In genomic region chr14:51922624-51923023, GRCh38 we compare ENCODE assay signal across 11 cellular contexts.
DNase-seq lines count a peak whose midpoint lies in the region; ATAC-seq and TF ChIP-seq lines count a peak whose summit lies in the region.
"Had no signal": no experiment of that assay in that cellular context is flagged by ENCODE, and none has a peak within 500 bp of the region (broad histone marks: within the 10 kb centered on the region; RNA-seq: fewer than 3 reads in every experiment).

No MANE protein-coding gene starts in this region.

- H4K20me1 ChIP-seq in mammary epithelial cell (ENCODE audit: insufficient read depth, low read length) (no peaks in the 10 kb centered on the region), hepatocyte (ENCODE audit: insufficient read depth, poor library complexity, severe bottlenecking) (no peaks in the 10 kb centered on the region)

- in situ Hi-C loops in mammary epithelial cell (cut with MboI; ENCODE audit: low sequenced_read_pairs in 2 of 2) = no loop called here

- POLR2A ChIA-PET in CD8-positive, alpha-beta memory T cell (lab: Charles Lee) = no interaction called here

- peaks cover 59 to 86% (median 77%) of the 10 kb centered on the region in 3 donors for H3K4me1 Mint-ChIP-seq in CD8-positive, alpha-beta memory T cell

- dilution Hi-C loops in mammary epithelial cell (cut with HindIII; ENCODE audit: low sequenced_read_pairs) = no loop called here

- H3K4me3 ChIP-seq in CD8-positive, alpha-beta memory T cell (ENCODE audit: low read length) = no peak overlapping the region
- H3K4me3 ChIP-seq in mammary epithelial cell (replicated peaks in 1 of 3; ENCODE audit: insufficient read depth in 1 of 3, low read depth in 2 of 3, low read length in 3 of 3) = no peak overlapping the region
- H3K4me3 ChIP-seq in hepatocyte = no peak overlapping the region
- H3K4me3 ChIP-seq in rectal smooth muscle tissue (ENCODE audit: low read length) = no peak overlapping the region
- H3K4me3 ChIP-seq in WERI-Rb-1 (ENCODE audit: low read depth, low read length) = no peak overlapping the region

- H3K4me2 ChIP-seq in mammary epithelial cell (ENCODE audit: insufficient read depth, low read depth, low read length) (no peak overlapping the region), hepatocyte (peak overlapping the region; percentile 35)

- H3K27ac Mint-ChIP-seq in CD8-positive, alpha-beta memory T cell = peak overlapping the region; percentile 36 to 88 (median 56)

- peak overlapping the region; percentile 7 for H2AFZ ChIP-seq in mammary epithelial cell (ENCODE audit: low read depth, low read length)
- no peak overlapping the region for H2AFZ ChIP-seq in hepatocyte

- intact Hi-C loops in mammary epithelial cell (cut with micrococcal nuclease) = no loop called here

- no peak overlapping the region for H3K9ac ChIP-seq in mammary epithelial cell (ENCODE audit: insufficient read depth, low read length)
- H3K9ac ChIP-seq in rectal smooth muscle tissue (ENCODE audit: low read length) = no peak overlapping the region

- H3K27me3 Mint-ChIP-seq in CD8-positive, alpha-beta memory T cell = no peaks in the 10 kb centered on the region

- no peaks in the 10 kb centered on the region for H3K9me2 ChIP-seq in hepatocyte (replicated peaks; ENCODE audit: insufficient read depth)

- no peaks in the 10 kb centered on the region for H3K9me3 ChIP-seq in CD8-positive, alpha-beta memory T cell (ENCODE audit: low read length)
- H3K9me3 ChIP-seq in mammary epithelial cell (replicated peaks; ENCODE audit: insufficient read depth, low read length) (no peaks in the 10 kb centered on the region), hepatocyte (ENCODE audit: low read depth) (no peaks in the 10 kb centered on the region), WERI-Rb-1 (ENCODE audit: severe bottlenecking) (no peaks in the 10 kb centered on the region)

- no peak for TF ChIP-seq CTCF in mammary epithelial cell (conservative IDR thresholded peaks at IDR 0.05 in 1 of 2, IDR thresholded peaks at IDR 0.05 in 1 of 2; ENCODE audit: extremely low read depth in 1 of 2, insufficient read depth in 1 of 2, low read depth in 1 of 2, low read length in 2 of 2)
- no peak for TF ChIP-seq CTCF in hepatocyte (IDR thresholded peaks at IDR 0.05; ENCODE audit: poor library complexity)
- no peak for TF ChIP-seq CTCF in WERI-Rb-1 (IDR thresholded peaks at IDR 0.05; ENCODE audit: low read depth, low read length)

- peak overlapping the region in 1 of 7 donors; percentile 79 for H3K4me3 Mint-ChIP-seq in CD8-positive, alpha-beta memory T cell
- H3K4me3 Mint-ChIP-seq: T-helper 1 cell treated with Interleukin-12 subunit alpha and Interleukin-12 subunit beta and Interleukin-4 antibody, amounts not matched to agents 30 μg/mL and 1 μg/mL, for 36 hours had no signal

- ATAC-seq in HG03097 (IDR thresholded peaks at IDR 0.05; ENCODE audit: low FRiP score, unreplicated experiment) = no peak

- WGBS in mammary epithelial cell (ENCODE audit: low coverage, missing lambda C conversion rate) = 8% methylated on average over 6 of the region's 6 CpGs
- 57% methylated on average over 6 of the region's 6 CpGs for WGBS in hepatocyte (ENCODE audit: low lambda C conversion rate, missing lambda C conversion rate)

- H3K36me3 ChIP-seq in CD8-positive, alpha-beta memory T cell (ENCODE audit: insufficient read depth, low read length) = peaks cover 4% of the 10 kb centered on the region
- no peaks in the 10 kb centered on the region for H3K36me3 ChIP-seq in mammary epithelial cell (ENCODE audit: insufficient read depth, low read length)
- no peaks in the 10 kb centered on the region for H3K36me3 ChIP-seq in hepatocyte (replicated peaks; ENCODE audit: insufficient read depth, low read depth)
- H3K36me3 ChIP-seq in rectal smooth muscle tissue (ENCODE audit: control insufficient read depth, insufficient read depth, low read length) = no peaks in the 10 kb centered on the region
- no peaks in the 10 kb centered on the region for H3K36me3 ChIP-seq in WERI-Rb-1

- CTCF ChIA-PET in CD8-positive, alpha-beta memory T cell (lab: Charles Lee) = no interaction called here
- CTCF ChIA-PET in mammary epithelial cell (lab: Charles Lee; ENCODE audit: low non-redundant PET) = no interaction called here

- H3K79me2 ChIP-seq in mammary epithelial cell (ENCODE audit: insufficient read depth, low read length) (no peaks in the 10 kb centered on the region), hepatocyte (no peaks in the 10 kb centered on the region)

- H3K4me1 ChIP-seq in CD8-positive, alpha-beta memory T cell (ENCODE audit: insufficient read depth, low read length) = peaks cover 43% of the 10 kb centered on the region
- H3K4me1 ChIP-seq in mammary epithelial cell (ENCODE audit: insufficient read depth, low read length) (no peaks in the 10 kb centered on the region), hepatocyte (ENCODE audit: insufficient read depth) (no peaks in the 10 kb centered on the region), rectal smooth muscle tissue (ENCODE audit: control insufficient read depth, insufficient read depth, low read length) (peaks cover 2% of the 10 kb centered on the region)

- no peaks in the 10 kb centered on the region for H3K27me3 ChIP-seq in CD8-positive, alpha-beta memory T cell (ENCODE audit: insufficient read depth, low read length, poor library complexity, severe bottlenecking)
- H3K27me3 ChIP-seq in mammary epithelial cell (ENCODE audit: insufficient read depth, low read length) = no peaks in the 10 kb centered on the region
- H3K27me3 ChIP-seq in hepatocyte = no peaks in the 10 kb centered on the region
- H3K27me3 ChIP-seq in rectal smooth muscle tissue (ENCODE audit: control insufficient read depth, insufficient read depth, low read length) = no peaks in the 10 kb centered on the region
- no peaks in the 10 kb centered on the region for H3K27me3 ChIP-seq in WERI-Rb-1 (ENCODE audit: insufficient read depth, low read depth, severe bottlenecking)

- no peaks in the 10 kb centered on the region for H3K9me3 Mint-ChIP-seq in CD8-positive, alpha-beta memory T cell
- H3K9me3 Mint-ChIP-seq: T-helper 1 cell treated with Interleukin-12 subunit alpha and Interleukin-12 subunit beta and Interleukin-4 antibody, amounts not matched to agents 30 μg/mL and 1 μg/mL, for 36 hours had no signal

- no peak overlapping the region for H3K27ac ChIP-seq in CD8-positive, alpha-beta memory T cell (ENCODE audit: low read depth, low read length)
- H3K27ac ChIP-seq in mammary epithelial cell (ENCODE audit: insufficient read depth, low read depth, low read length) = no peak overlapping the region
- H3K27ac ChIP-seq in hepatocyte = peak overlapping the region; percentile 50
- H3K27ac ChIP-seq in rectal smooth muscle tissue (ENCODE audit: low read depth, low read length) = peak overlapping the region; percentile 78
- no peak overlapping the region for H3K27ac ChIP-seq in WERI-Rb-1

- no peak for DNase-seq in CD8-positive, alpha-beta memory T cell
- peak; percentile 6 for DNase-seq in mammary epithelial cell
- DNase-seq in hepatocyte (ENCODE audit: low spot score) = peak; percentile 31
- no peak for DNase-seq in WERI-Rb-1
- no peak for DNase-seq in NCI-H82 treated with DMSO at 0.1 percent for 48 hours (lab: John Stamatoyannopoulos, UW; ENCODE audit: unreplicated experiment)
- no peak for DNase-seq in DMS153 treated with DMSO at 0.1 percent for 48 hours (lab: John Stamatoyannopoulos, UW; ENCODE audit: unreplicated experiment)
- DNase-seq: Calu3; stimulated activated naive CD4-positive, alpha-beta T cell had no signal

- BruUV-seq in mammary epithelial cell (replicated peaks; lab: Mats Ljungman, UMichigan) = no TSS peak

- H3K36me3 Mint-ChIP-seq in CD8-positive, alpha-beta memory T cell = peaks cover 4 to 47% (median 16%) of the 10 kb centered on the region in 3 donors

Comparison
In these comparisons a context has a peak if more than half of its experiments do, and no peak if none do; other contexts are left out.
1. DNase-seq: peak in mammary epithelial cell (single experiment) and hepatocyte (single experiment); none in CD8-positive, alpha-beta memory T cell (0 of 5), WERI-Rb-1 (single experiment), NCI-H82 treated with DMSO at 0.1 percent for 48 hours (single experiment) and DMS153 treated with DMSO at 0.1 percent for 48 hours (single experiment).
2. H3K27ac ChIP-seq: peak in hepatocyte (single experiment) and rectal smooth muscle tissue (single experiment); none in CD8-positive, alpha-beta memory T cell (single experiment), mammary epithelial cell (single experiment) and WERI-Rb-1 (single experiment).